Comparison of ENCODE assay signal across 1 cellular context in the genomic region with DNA sequence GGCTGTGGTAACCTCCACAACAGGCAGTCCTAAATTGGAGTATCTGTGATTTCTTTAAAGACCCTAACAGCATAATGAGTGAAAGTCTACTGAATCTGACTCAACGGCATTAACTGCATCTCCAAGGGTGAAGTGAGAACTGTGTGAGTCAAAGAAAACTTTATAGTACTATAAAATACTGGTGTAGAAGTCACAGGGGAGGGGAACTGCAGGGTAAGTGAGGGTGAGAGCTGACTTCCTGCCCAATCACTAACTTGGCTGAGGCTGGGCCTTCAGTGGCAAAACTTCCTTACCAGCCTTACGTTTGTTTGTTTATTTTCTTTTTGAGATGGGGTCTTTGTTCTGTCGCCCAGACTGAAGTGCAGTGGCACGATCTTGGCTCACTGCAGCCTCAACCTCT.
TF ChIP-seq lines count a peak whose summit lies in the region.

No MANE protein-coding gene starts in this region.

TF ChIP-seq in endothelial cell of umbilical vein, 7 proteins besides CTCF, POLR2A, EP300 and RAD21 (continued from another document):
- TF ChIP-seq, protein P1, sequence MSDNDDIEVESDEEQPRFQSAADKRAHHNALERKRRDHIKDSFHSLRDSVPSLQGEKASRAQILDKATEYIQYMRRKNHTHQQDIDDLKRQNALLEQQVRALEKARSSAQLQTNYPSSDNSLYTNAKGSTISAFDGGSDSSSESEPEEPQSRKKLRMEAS (IDR thresholded peaks at IDR 0.05; ENCODE audit: insufficient read depth, insufficient read length), result no peak
- no peak for TF ChIP-seq EZH2 (IDR thresholded peaks at IDR 0.05; ENCODE audit: borderline replicate concordance, low read depth, low read length, severe bottlenecking)
